In the genomic region with DNA sequence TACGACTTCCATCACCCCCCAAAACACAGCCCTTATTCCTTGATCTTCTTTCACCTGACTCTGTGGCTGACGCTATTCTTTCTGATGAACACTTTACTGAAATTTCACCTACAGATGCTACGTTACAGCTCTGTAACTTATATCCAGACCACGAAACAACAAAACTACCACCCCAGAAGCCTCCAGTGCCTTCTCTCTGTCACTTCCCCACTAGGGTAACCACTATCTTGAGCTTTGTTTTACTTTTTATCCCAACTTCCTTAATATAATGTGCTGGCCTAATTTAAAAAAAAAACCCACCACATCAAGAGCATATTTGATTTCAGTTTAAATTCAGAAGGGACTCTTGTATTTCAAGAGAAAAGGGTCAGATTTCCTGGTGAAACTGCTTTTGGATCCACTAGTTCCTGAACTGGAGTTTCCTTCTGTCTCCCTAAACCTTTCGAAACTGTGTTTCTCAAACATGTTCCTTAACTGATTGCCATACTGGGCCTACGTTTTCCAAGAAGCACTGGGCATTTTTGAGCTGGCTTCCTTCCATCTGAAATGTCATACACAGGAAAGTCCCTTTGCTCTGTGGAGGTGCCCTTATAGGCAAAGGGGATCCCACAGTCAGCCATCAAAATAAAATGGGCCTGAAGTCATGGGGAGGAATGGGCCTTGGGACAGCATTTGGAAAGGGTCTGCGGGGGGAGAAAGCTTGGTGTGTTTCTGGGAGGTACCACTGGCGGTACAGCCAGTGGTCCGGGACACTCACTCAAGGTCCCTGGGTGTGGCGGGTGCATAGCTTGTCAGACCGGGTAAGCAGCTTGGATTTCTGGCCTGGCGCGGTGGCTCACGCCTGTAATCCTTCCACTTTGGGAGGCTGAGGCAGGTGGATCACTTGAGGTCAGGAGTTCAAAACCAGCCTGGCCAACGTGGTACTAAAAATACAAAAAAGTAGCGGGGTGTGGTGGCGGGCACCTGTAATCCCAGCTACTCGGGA, we compare ENCODE assay signal across 12 cellular contexts. TPM values are rescaled to one million over a fixed set of nuclear protein-coding genes. Genes with fewer than 3 reads are reported as not detected.
DNase-seq lines count a peak whose midpoint lies in the region; ATAC-seq lines count a peak whose summit lies in the region.
"Had no signal": no experiment of that assay in that cellular context is flagged by ENCODE, and none has a peak within 500 bp of the region (broad histone marks: within the 10 kb centered on the region; RNA-seq: fewer than 3 reads in every experiment).

No MANE protein-coding gene starts in this region.

- H3K9ac ChIP-seq in GM23248, result peak overlapping the region; percentile 49

- H3K36me3 Mint-ChIP-seq in dendritic cell treated with granulocyte-macrophage colony-stimulating factor and Interleukin-4, amounts not matched to agents 40 ng/mL and 50 ng/mL, for 4 days (ENCODE audit: low read depth), result peaks cover 72% of the 10 kb centered on the region
- H3K36me3 Mint-ChIP-seq: brain had no signal

- H3K4me3 ChIP-seq in GM23248, result no peak overlapping the region
- no peak overlapping the region for H3K4me3 ChIP-seq in skin epidermis
- no peak overlapping the region for H3K4me3 ChIP-seq in H7 (ENCODE audit: insufficient read depth, low read depth, low read length)
- H3K4me3 ChIP-seq: esophagus squamous epithelium had no signal

- WGBS in GM23248 (ENCODE audit: low coverage in 1 of 2, low lambda C conversion rate in 2 of 2, missing lambda C conversion rate in 2 of 2), 2 experiments, result 86 to 87% methylated on average over 18 of the region's 18 CpGs

- peak overlapping the region; percentile 74 for H2AFZ ChIP-seq in GM23248

- H3K27ac ChIP-seq in GM23248 (peak overlapping the region; percentile 90), skin epidermis (peak overlapping the region in 15 of 21 experiments; percentile 1 to 85 (median 28))

- H3K27me3 ChIP-seq in GM23248 (replicated peaks; ENCODE audit: insufficient read depth) (no peaks in the 10 kb centered on the region), H7 (ENCODE audit: control insufficient read depth, insufficient read depth, low read length) (peaks cover 2% of the 10 kb centered on the region; the same call in 1 of the 2 replicates)
- H3K27me3 ChIP-seq: esophagus squamous epithelium had no signal

- H3K4me1 ChIP-seq in GM23248 (ENCODE audit: insufficient read depth), result peaks cover 45% of the 10 kb centered on the region

- peaks cover 5% of the 10 kb centered on the region; the same call in 1 of the 2 replicates for H3K79me2 ChIP-seq in GM23248 (ENCODE audit: insufficient read depth)

- no peaks in the 10 kb centered on the region for H3K9me3 Mint-ChIP-seq in dendritic cell treated with granulocyte-macrophage colony-stimulating factor and Interleukin-4, amounts not matched to agents 40 ng/mL and 50 ng/mL, for 4 days
- H3K9me3 Mint-ChIP-seq: brain had no signal

- no peaks in the 10 kb centered on the region for H3K9me3 ChIP-seq in GM23248 (ENCODE audit: low read depth)
- H3K9me3 ChIP-seq: esophagus squamous epithelium had no signal

- no peak overlapping the region for H3K4me3 Mint-ChIP-seq in dendritic cell treated with granulocyte-macrophage colony-stimulating factor and Interleukin-4, amounts not matched to agents 40 ng/mL and 50 ng/mL, for 4 days
- H3K4me3 Mint-ChIP-seq: brain had no signal

- H3K4me1 Mint-ChIP-seq in dendritic cell treated with granulocyte-macrophage colony-stimulating factor and Interleukin-4, amounts not matched to agents 40 ng/mL and 50 ng/mL, for 4 days (ENCODE audit: low read depth), result peaks cover 39% of the 10 kb centered on the region

- H3K9me2 ChIP-seq in GM23248 (ENCODE audit: insufficient read depth), result no peaks in the 10 kb centered on the region

- H3K27ac Mint-ChIP-seq in dendritic cell treated with granulocyte-macrophage colony-stimulating factor and Interleukin-4, amounts not matched to agents 40 ng/mL and 50 ng/mL, for 4 days, result peak overlapping the region; percentile 87

- in situ Hi-C loops in GM23248 (cut with MboI), result no loop called here

- H3K36me3 ChIP-seq in GM23248 (ENCODE audit: low read depth) (peaks cover 8% of the 10 kb centered on the region; the same call in 1 of the 2 replicates), H7 (replicated peaks; ENCODE audit: control insufficient read depth, insufficient read depth, low read length) (no peaks in the 10 kb centered on the region)
- H3K36me3 ChIP-seq: esophagus squamous epithelium had no signal

- no peaks in the 10 kb centered on the region for H3K27me3 Mint-ChIP-seq in dendritic cell treated with granulocyte-macrophage colony-stimulating factor and Interleukin-4, amounts not matched to agents 40 ng/mL and 50 ng/mL, for 4 days

- no peak overlapping the region for H3K4me2 ChIP-seq in GM23248 (ENCODE audit: unreplicated experiment)

- no peak for DNase-seq in GM23248
- DNase-seq in OCI-M1 (lab: John Stamatoyannopoulos, UW), result peak; percentile 6
- DNase-seq in H7, result no peak
- DNase-seq in stimulated activated CD8-positive, alpha-beta memory T cell treated with anti-CD3 and anti-CD28 coated beads, Interleukin-4, amount 100 ng/mL, for 48 hours, result no peak
- DNase-seq: esophagus squamous epithelium, NCI-H524, occipital lobe, substantia nigra had no signal

- ATAC-seq in GM18867 (IDR thresholded peaks at IDR 0.05; ENCODE audit: unreplicated experiment), result no peak

- intact Hi-C loops in dendritic cell treated with granulocyte-macrophage colony-stimulating factor and Interleukin-4, amounts not matched to agents 40 ng/mL and 50 ng/mL, for 4 days (cut with micrococcal nuclease), result loop anchor here (1.0 kb wide), 1 partner anchor 23 kb away; no protein-coding TSS in a partner anchor

- no peaks in the 10 kb centered on the region for H4K20me1 ChIP-seq in GM23248 (ENCODE audit: insufficient read depth)

- peaks cover 38% of the 10 kb centered on the region for H3F3A ChIP-seq in GM23248 (ENCODE audit: insufficient read depth)

RNA-seq across cellular contexts. Expression of a gene that starts 25.8 kb away (rescaled TPM):
- total RNA-seq in GM23248 (2014; rRNA removed; shearing (Covaris generic)), result 128 and 141 TPM in 2 replicates
- polyA plus RNA-seq in GM23248 (2016; fragmentation: Nextera tagmentation; extraction: Ambion mirVana), result 257 and 270 TPM in 2 replicates
- total RNA-seq in H7 (2014; rRNA removed; shearing (Covaris generic)), result 59.7 and 60.8 TPM in 2 replicates

RNA-seq across cellular contexts. Expression of a gene that starts 30.6 kb away (rescaled TPM):
- total RNA-seq in GM23248 (2014; rRNA removed; shearing (Covaris generic)), result 11.4 and 19.2 TPM in 2 replicates
- 10.4 and 10.5 TPM in 2 replicates for polyA plus RNA-seq in GM23248 (2016; fragmentation: Nextera tagmentation; extraction: Ambion mirVana)
- total RNA-seq in H7 (2014; rRNA removed; shearing (Covaris generic)), result not detected in 2 replicates

RNA-seq across cellular contexts. Expression of a gene that starts 50.2 kb away (rescaled TPM):
- total RNA-seq in GM23248 (2014; rRNA removed; shearing (Covaris generic)), result 56.7 and 69.3 TPM in 2 replicates
- polyA plus RNA-seq in GM23248 (2016; fragmentation: Nextera tagmentation; extraction: Ambion mirVana), result 41.7 and 42.1 TPM in 2 replicates
- total RNA-seq in H7 (2014; rRNA removed; shearing (Covaris generic)), result 71.1 and 100 TPM in 2 replicates

RNA-seq across cellular contexts. Expression of a gene that starts 50.7 kb away (rescaled TPM):
- 69.8 and 70.8 TPM in 2 replicates for total RNA-seq in GM23248 (2014; rRNA removed; shearing (Covaris generic))
- 78.9 and 88.5 TPM in 2 replicates for polyA plus RNA-seq in GM23248 (2016; fragmentation: Nextera tagmentation; extraction: Ambion mirVana)
- 158 and 160 TPM in 2 replicates for total RNA-seq in H7 (2014; rRNA removed; shearing (Covaris generic))

Comparison
In these comparisons a context has a peak if more than half of its experiments do, and no peak if none do; other contexts are left out.
1. RNA of a gene that starts 30.6 kb away (total RNA-seq): 11.4 to 19.2 TPM in GM23248; not detected in H7; every median in the first group is over 10 times any median in the second.